10 cellular contexts compared by ENCODE assay signal in genomic region chr5:96395295-96395694, GRCh38. TPM values are rescaled to one million over a fixed set of nuclear protein-coding genes. Genes with fewer than 3 reads are reported as not detected.
"Had no signal": no experiment of that assay in that cellular context is flagged by ENCODE, and none has a peak within 500 bp of the region (broad histone marks: within the 10 kb centered on the region; RNA-seq: fewer than 3 reads in every experiment).

No MANE protein-coding gene starts in this region.

RNA-seq across cellular contexts. Expression of gene PCSK1, which starts 37.8 kb away (rescaled TPM):
- total RNA-seq: activated naive CD4-positive, alpha-beta T cell treated with anti-CD3 and anti-CD28 coated beads for 36 hours; activated naive CD4-positive, alpha-beta T cell treated with anti-CD3 and anti-CD28 coated beads, Interleukin-2, amount 50 U/mL, for 72 hours; activated naive CD8-positive, alpha-beta T cell treated with anti-CD3 and anti-CD28 coated beads for 36 hours; activated naive CD8-positive, alpha-beta T cell treated with anti-CD3 and anti-CD28 coated beads, Interleukin-2, amount 10 ng/mL, durations not matched to agents 7 days and 5 days; activated T-cell treated with anti-CD3 and anti-CD28 coated beads, Interleukin-2, amount 50 U/mL, for 4 hours; activated T-cell treated with anti-CD3 and anti-CD28 coated beads, Interleukin-2, amount 50 U/mL, for 72 hours; activated T-helper 1 cell treated with anti-CD3 and anti-CD28 coated beads, Interleukin-12 subunit alpha, Interleukin-12 subunit beta, Interleukin-2, Interleukin-4 antibody, amounts not matched to agents 30 ng/mL and 10 ng/mL and 1 ng/mL, durations not matched to agents 14 hours and 24 hours and 36 hours; activated T-helper 17 cell treated with anti-CD3 and anti-CD28 coated beads, Interleukin-2, amount 50 U/mL, for 72 hours; activated T-helper 2 cell treated with anti-CD3 and anti-CD28 coated beads, Interferon-gamma antibody, Interleukin-2, Interleukin-4, amounts not matched to agents 10 μg/mL and 5 μg/mL and 100 μg/mL, durations not matched to agents 14 hours and 24 hours and 36 hours; cardiac muscle cell had no signal
- polyA plus RNA-seq: cardiac muscle cell had no signal
